Comparison of ENCODE assay signal across 19 cellular contexts in the genomic region with DNA sequence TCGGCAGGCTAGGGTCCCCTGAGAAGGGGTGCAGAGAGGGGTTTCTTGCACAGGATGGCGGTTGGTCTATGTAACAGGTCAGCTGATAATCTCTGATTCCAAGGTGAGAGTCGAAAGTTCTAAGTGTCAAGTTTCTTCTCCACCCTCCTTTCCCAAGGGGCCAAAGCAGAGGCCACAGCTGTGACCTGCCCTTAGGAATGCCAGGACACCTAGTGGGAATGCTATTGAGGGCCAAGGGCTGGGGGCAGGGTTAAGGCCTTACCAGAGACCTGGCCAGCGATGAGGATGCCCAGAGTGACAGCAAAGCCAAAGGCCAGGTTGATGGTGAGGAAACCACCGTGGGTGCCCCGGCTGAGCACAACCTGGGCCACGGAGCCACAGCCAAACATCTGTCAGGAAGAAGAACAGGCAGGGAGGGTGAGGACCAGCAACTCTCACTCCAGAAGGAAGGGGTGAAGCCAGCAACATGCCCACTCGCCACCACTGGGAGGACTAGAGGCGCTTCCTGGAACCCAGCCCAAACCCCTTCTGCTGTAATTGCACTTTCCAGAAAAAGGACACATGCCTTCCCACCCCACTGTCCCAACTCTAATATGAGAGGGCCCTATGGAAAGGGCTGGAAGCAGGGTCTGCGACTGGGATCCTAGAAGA. TPM values are rescaled to one million over a fixed set of nuclear protein-coding genes. Genes with fewer than 3 reads are reported as not detected.
A peak's percentile ranks its signal among the peaks of the same experiment; 100 is the strongest.
DNase-seq lines count a peak whose midpoint lies in the region; ATAC-seq, FAIRE-seq and TF ChIP-seq lines count a peak whose summit lies in the region.
"Had no signal": no experiment of that assay in that cellular context is flagged by ENCODE, and none has a peak within 500 bp of the region (broad histone marks: within the 10 kb centered on the region; RNA-seq: fewer than 3 reads in every experiment).

No MANE protein-coding gene starts in this region.

- no peak for TF ChIP-seq RAD21 in A549 (conservative IDR thresholded peaks at IDR 0.05 in 1 of 2, IDR thresholded peaks at IDR 0.05 in 1 of 2)

- no peak for TF ChIP-seq EP300 in A549 (IDR thresholded peaks at IDR 0.05)

- peaks cover 59% of the 10 kb centered on the region for H3K4me1 ChIP-seq in A549
- H3K4me1 ChIP-seq in CD8-positive, alpha-beta memory T cell (ENCODE audit: insufficient read depth, low read length) = peaks cover 35% of the 10 kb centered on the region
- peaks cover 65% of the 10 kb centered on the region for H3K4me1 ChIP-seq in lower lobe of right lung

- FAIRE-seq in A549 (lab: Jason Lieb, UNC) = no peak
- FAIRE-seq: endometrium had no signal

- H3K9me3 Mint-ChIP-seq in CD8-positive, alpha-beta memory T cell = no peaks in the 10 kb centered on the region
- H3K9me3 Mint-ChIP-seq in WTC11 = no peaks in the 10 kb centered on the region

- H3K4me3 ChIP-seq in A549 (no peak overlapping the region), lower lobe of right lung (peak overlapping the region; percentile 69)
- no peak overlapping the region for H3K4me3 ChIP-seq in CD8-positive, alpha-beta memory T cell (ENCODE audit: low read length)
- H3K4me3 ChIP-seq: right atrium auricular region had no signal

- H3K4me2 ChIP-seq in A549 = peak overlapping the region; percentile 49

- H3K27ac ChIP-seq in A549 (peak overlapping the region in 1 of 2 experiments; percentile 63; a peak in 4 of 6 replicates), lower lobe of right lung (peak overlapping the region; percentile 31)
- H3K27ac ChIP-seq in CD8-positive, alpha-beta memory T cell (ENCODE audit: low read depth, low read length) = no peak overlapping the region
- H3K27ac ChIP-seq: neutrophil, right atrium auricular region had no signal

- CTCF ChIA-PET in A549 (lab: Yijun Ruan, JAX) (interaction anchor here (0.7 to 41.9 kb wide), 5 partner anchors 9 to 328 kb away, joined by 3 to 834 read pairs (median 28); partner anchors contain the start of genes AQP3 and NOL6), WTC11 (lab: Charles Lee) (interaction anchor here (0.6 to 8.5 kb wide), 5 partner anchors 9 to 121 kb away, joined by 3 to 69 read pairs (median 6); partner anchors contain the start of gene NOL6)
- CTCF ChIA-PET in CD8-positive, alpha-beta memory T cell (lab: Charles Lee) = interaction anchor here (1.7 to 10.6 kb wide), 4 partner anchors 9 to 28 kb away, joined by 4 to 202 read pairs (median 7); no protein-coding TSS in a partner anchor

- TF ChIP-seq CTCF in A549 (IDR thresholded peaks at IDR 0.05) (no peak), lower lobe of right lung (IDR thresholded peaks at IDR 0.05) (no peak), WTC11 (IDR thresholded peaks at IDR 0.05) (no peak)

- intact Hi-C loops in lower lobe of right lung (cut with DNase I) = no loop called here

- ATAC-seq in A549 (no peak), T-helper 17 cell (no peak), lower lobe of right lung (no peak), WTC11 (no peak)
- ATAC-seq: activated CD8-positive, alpha-beta T cell treated with anti-CD3 and anti-CD28 coated beads, Interleukin-2, amount 10 ng/mL, durations not matched to agents 7 days and 5 days had no signal

- H3K4me1 Mint-ChIP-seq in CD8-positive, alpha-beta memory T cell = peaks cover 40 to 57% (median 42%) of the 10 kb centered on the region in 3 donors
- H3K4me1 Mint-ChIP-seq in T-helper 17 cell (peaks cover 58% of the 10 kb centered on the region), WTC11 (peaks cover 48% of the 10 kb centered on the region)

- WGBS in A549 (ENCODE audit: missing lambda C conversion rate) = 84% methylated on average over 10 of the region's 10 CpGs

- no peaks in the 10 kb centered on the region for H3K27me3 Mint-ChIP-seq in CD8-positive, alpha-beta memory T cell
- H3K27me3 Mint-ChIP-seq in T-helper 17 cell (no peaks in the 10 kb centered on the region), WTC11 (ENCODE audit: low read depth) (peaks cover 26% of the 10 kb centered on the region)

- H3K27ac Mint-ChIP-seq in CD8-positive, alpha-beta memory T cell = peak overlapping the region in 6 of 8 donors; percentile 29 to 98 (median 80)
- H3K27ac Mint-ChIP-seq in T-helper 17 cell = peak overlapping the region; percentile 99
- H3K27ac Mint-ChIP-seq in WTC11 = no peak overlapping the region

- peaks cover 4 to 51% (median 7%) of the 10 kb centered on the region in 3 donors for H3K36me3 Mint-ChIP-seq in CD8-positive, alpha-beta memory T cell
- H3K36me3 Mint-ChIP-seq in T-helper 17 cell (ENCODE audit: low read depth) (peaks cover 9% of the 10 kb centered on the region), WTC11 (no peaks in the 10 kb centered on the region)

- H3K9me3 ChIP-seq in A549 (no peaks in the 10 kb centered on the region), T-helper 17 cell (ENCODE audit: control insufficient read depth, low read length, poor library complexity, severe bottlenecking) (no peaks in the 10 kb centered on the region), lower lobe of right lung (no peaks in the 10 kb centered on the region)
- H3K9me3 ChIP-seq in CD8-positive, alpha-beta memory T cell (ENCODE audit: low read length) = no peaks in the 10 kb centered on the region
- H3K9me3 ChIP-seq: neutrophil, Peyer's patch, right atrium auricular region had no signal

- POLR2A ChIA-PET in A549 (lab: Yijun Ruan, JAX) = interaction anchor here (0.6 to 0.7 kb wide), 2 partner anchors 34 to 113 kb away, joined by 3 to 5 read pairs; no protein-coding TSS in a partner anchor
- POLR2A ChIA-PET in CD8-positive, alpha-beta memory T cell (lab: Charles Lee) = interaction anchor here (0.7 to 0.8 kb wide), 2 partner anchors 10 to 28 kb away, joined by 3 read pairs; no protein-coding TSS in a partner anchor
- POLR2A ChIA-PET in WTC11 (lab: Charles Lee) = interaction anchor here (0.7 kb wide), 1 partner anchor 81 kb away, joined by 5 read pairs; no protein-coding TSS in a partner anchor

- no peaks in the 10 kb centered on the region for H3K27me3 ChIP-seq in CD8-positive, alpha-beta memory T cell (ENCODE audit: insufficient read depth, low read length, poor library complexity, severe bottlenecking)
- H3K27me3 ChIP-seq in lower lobe of right lung (ENCODE audit: low read depth) = no peaks in the 10 kb centered on the region
- H3K27me3 ChIP-seq: Peyer's patch, right atrium auricular region had no signal

- peaks cover 17% of the 10 kb centered on the region for H3K36me3 ChIP-seq in CD8-positive, alpha-beta memory T cell (ENCODE audit: insufficient read depth, low read length)
- peaks cover 30% of the 10 kb centered on the region for H3K36me3 ChIP-seq in lower lobe of right lung
- H3K36me3 ChIP-seq: neutrophil had no signal

- no peak for TF ChIP-seq POLR2A in A549 (IDR thresholded peaks at IDR 0.05; ENCODE audit: low read length)

- DNase-seq in A549 (ENCODE audit: low read depth in 1 of 2, low spot score in 1 of 2) = no peak
- no peak for DNase-seq in CD8-positive, alpha-beta memory T cell
- DNase-seq in T-helper 17 cell = no peak
- no peak for DNase-seq in lower lobe of right lung
- DNase-seq in NCI-H1417 (lab: John Stamatoyannopoulos, UW) = no peak
- no peak for DNase-seq in WTC11 (ENCODE audit: low spot score)
- DNase-seq in Kasumi-1 (lab: John Stamatoyannopoulos, UW) = no peak
- no peak for DNase-seq in HK-2 (ENCODE audit: unreplicated experiment)
- DNase-seq: activated CD8-positive, alpha-beta T cell treated with anti-CD3 and anti-CD28 coated beads, Interleukin-2, amount 10 ng/mL, durations not matched to agents 7 days and 5 days; amniotic stem cell; cerebellar nuclear complex; KG1; NCI-H1092 treated with DMSO at 0.1 percent for 48 hours; Peyer's patch; stimulated activated CD4-positive, alpha-beta T cell treated with anti-CD3 and anti-CD28 coated beads, Interleukin-1b, Interleukin-23, amount 100 ng/mL, for 48 hours had no signal

- H3K4me3 Mint-ChIP-seq in CD8-positive, alpha-beta memory T cell = peak overlapping the region in 4 of 7 donors; percentile 5 to 87 (median 41)
- H3K4me3 Mint-ChIP-seq in T-helper 17 cell (peak overlapping the region; percentile 97), WTC11 (no peak overlapping the region)
- H3K4me3 Mint-ChIP-seq: activated CD8-positive, alpha-beta T cell treated with anti-CD3 and anti-CD28 coated beads, Interleukin-2, amount 10 ng/mL, durations not matched to agents 7 days and 5 days had no signal

TF ChIP-seq in A549, 52 proteins besides CTCF, POLR2A, EP300 and RAD21 (continues in another document):
- TF ChIP-seq ESRRA (IDR thresholded peaks at IDR 0.05; ENCODE audit: borderline replicate concordance, low read length) = no peak

TF ChIP-seq in WTC11, 78 proteins besides CTCF, POLR2A, EP300 and RAD21 (continues in another document):
- TF ChIP-seq OVOL2 (CRISPR knock-in tag; IDR thresholded peaks at IDR 0.05; ENCODE audit: borderline replicate concordance) (no peak), CREM (CRISPR knock-in tag; IDR thresholded peaks at IDR 0.05) (no peak)

RNA-seq across cellular contexts. Expression of gene AQP3, which starts 3.8 kb away (rescaled TPM):
- 18.8 and 21.7 TPM in 2 replicates for polyA plus RNA-seq in A549 (2011; rRNA removed)
- 5.7 and 8.1 TPM in 2 replicates for polyA plus RNA-seq in A549 (2012; cell fraction: cytosol; rRNA removed)
- polyA plus RNA-seq in A549 (2012; cell fraction: nucleus; rRNA removed) = 7.2 and 8.9 TPM in 2 replicates
- 5.4 to 7.2 TPM (median 6.2 TPM) in 3 replicates for polyA plus RNA-seq in A549 (2017; fragmentation: RNase III; extraction: RNeasy Plus Mini Kit Qiagen cat#74134 plus additional on column Dnase treatment)
- 18.5 and 20.7 TPM in 2 replicates for polyA minus RNA-seq in A549 (2011; rRNA and poly(A)+ RNA removed)
- 1 to 10 TPM; 8.7 to 9.3 TPM for total RNA-seq in CD8-positive, alpha-beta memory T cell
- polyA plus RNA-seq in CD8-positive, alpha-beta memory T cell = 183 TPM
- total RNA-seq in T-helper 17 cell = 100 to 1,000 TPM; 206 to 225 TPM
- total RNA-seq in lower lobe of right lung = 357 TPM
- total RNA-seq in WTC11 (2021) = 3.0 to 3.6 TPM (median 3.5 TPM) in 3 replicates

RNA-seq across cellular contexts. Expression of gene NOL6, which starts 30.1 kb away (rescaled TPM):
- polyA plus RNA-seq in A549 (2011; rRNA removed) = 49.5 and 56.6 TPM in 2 replicates
- polyA plus RNA-seq in A549 (2012; cell fraction: cytosol; rRNA removed) = 61.8 and 73.6 TPM in 2 replicates
- polyA plus RNA-seq in A549 (2012; cell fraction: nucleus; rRNA removed) = 106 and 132 TPM in 2 replicates
- 52.0 to 56.2 TPM (median 52.8 TPM) in 3 replicates for polyA plus RNA-seq in A549 (2017; fragmentation: RNase III; extraction: RNeasy Plus Mini Kit Qiagen cat#74134 plus additional on column Dnase treatment)
- 74.8 and 80.7 TPM in 2 replicates for polyA minus RNA-seq in A549 (2011; rRNA and poly(A)+ RNA removed)
- total RNA-seq in CD8-positive, alpha-beta memory T cell = 10 to 100 TPM; 90.8 to 93.0 TPM
- polyA plus RNA-seq in CD8-positive, alpha-beta memory T cell = 19.8 TPM
- total RNA-seq in T-helper 17 cell = 10 to 100 TPM; 32.4 to 34.6 TPM
- 27.6 TPM for total RNA-seq in lower lobe of right lung
- total RNA-seq in WTC11 (2021) = 38.6 to 48.5 TPM (median 42.2 TPM) in 3 replicates

RNA-seq across cellular contexts. Expression of gene AQP7, which starts 41.3 kb away (rescaled TPM):
- polyA plus RNA-seq in A549 (2011; rRNA removed) (1.1 and 1.2 TPM in 2 replicates), A549 (2017; fragmentation: RNase III; extraction: RNeasy Plus Mini Kit Qiagen cat#74134 plus additional on column Dnase treatment) (0.39 to 0.69 TPM (median 0.61 TPM) in 3 replicates)
- polyA plus RNA-seq in A549 (2012; cell fraction: cytosol; rRNA removed) = 0.32 and 0.39 TPM in 2 replicates
- 1.4 and 1.6 TPM in 2 replicates for polyA plus RNA-seq in A549 (2012; cell fraction: nucleus; rRNA removed)
- polyA minus RNA-seq in A549 (2011; rRNA and poly(A)+ RNA removed) = 2.4 and 4.0 TPM in 2 replicates
- total RNA-seq in CD8-positive, alpha-beta memory T cell = not detected
- not detected for polyA plus RNA-seq in CD8-positive, alpha-beta memory T cell
- total RNA-seq in T-helper 17 cell (1 to 10 TPM in 1 of 2 donors, under 1 TPM in 1; 0.31 to 1.2 TPM), lower lobe of right lung (3.7 TPM), WTC11 (2021) (0.09 to 0.23 TPM (median 0.17 TPM) in 3 replicates)
- total RNA-seq: activated CD8-positive, alpha-beta T cell treated with anti-CD3 and anti-CD28 coated beads, Interleukin-2, amount 10 ng/mL, durations not matched to agents 7 days and 5 days; fibroblast of villous mesenchyme had no signal

Comparison
In these comparisons a context has a peak if more than half of its experiments do, and no peak if none do; other contexts are left out.
1. RNA of gene AQP3, which starts 3.8 kb away (total RNA-seq): 357 TPM in lower lobe of right lung (single experiment) and 206 to 225 TPM in T-helper 17 cell; 8.7 to 9.3 TPM in CD8-positive, alpha-beta memory T cell and 3.0 to 3.6 TPM in WTC11; every median in the first group is over 10 times any median in the second.